9 cellular contexts compared by ENCODE assay signal in genomic region chr2:47336259-47337238, GRCh38. TPM values are rescaled to one million over a fixed set of nuclear protein-coding genes. Genes with fewer than 3 reads are reported as not detected.
DNase-seq lines count a peak whose midpoint lies in the region; ATAC-seq, FAIRE-seq and TF ChIP-seq lines count a peak whose summit lies in the region.
"Had no signal": no experiment of that assay in that cellular context is flagged by ENCODE, and none has a peak within 500 bp of the region (broad histone marks: within the 10 kb centered on the region; RNA-seq: fewer than 3 reads in every experiment).

No MANE protein-coding gene starts in this region.

- peak overlapping the region; percentile 12 for H2BK120ac ChIP-seq in trophoblast cell (ENCODE audit: insufficient read depth, low read length, poor library complexity)

- DNase-seq in KG1 (lab: John Stamatoyannopoulos, UW) (peak; percentile 5), GM12878 (ENCODE audit: low read depth, low spot score) (peak; percentile 55), trophoblast cell (peak; percentile 83 to 87), ovary (no peak)

- H3K27ac ChIP-seq in GM12878 (ENCODE audit: control insufficient read depth, insufficient read depth) (peak overlapping the region; percentile 52), trophoblast cell (ENCODE audit: low read depth, low read length) (peak overlapping the region; percentile 29), ovary (no peak overlapping the region)

- no peak overlapping the region for H4K8ac ChIP-seq in trophoblast cell (ENCODE audit: low read depth, low read length)

- H2AK5ac ChIP-seq in trophoblast cell (ENCODE audit: low read length), result no peak overlapping the region

- ATAC-seq in GM18909 (IDR thresholded peaks at IDR 0.05; ENCODE audit: poor library complexity, unreplicated experiment) (peak; percentile 63), GM12878 (peak; percentile 84), HG03196 (IDR thresholded peaks at IDR 0.05; ENCODE audit: unreplicated experiment) (no peak), HG03045 (IDR thresholded peaks at IDR 0.05; ENCODE audit: unreplicated experiment) (no peak), GM21423 (IDR thresholded peaks at IDR 0.05; ENCODE audit: unreplicated experiment) (no peak)

- peak overlapping the region; percentile 67 for H2AFZ ChIP-seq in GM12878 (ENCODE audit: control insufficient read depth, low read depth, low read length)
- H2AFZ ChIP-seq in trophoblast cell (ENCODE audit: insufficient read depth, low read length, poor library complexity), result no peak overlapping the region

- H3K79me2 ChIP-seq in GM12878 (ENCODE audit: control insufficient read depth, insufficient read depth, low read length) (no peaks in the 10 kb centered on the region), trophoblast cell (ENCODE audit: control insufficient read depth, insufficient read depth, low read length, poor library complexity) (no peaks in the 10 kb centered on the region)

- intact Hi-C loops in GM12878 (cut with micrococcal nuclease; ENCODE audit: unreplicated experiment) (loop anchor here (10.0 kb wide), 1 partner anchor 768 kb away; no protein-coding TSS in a partner anchor), ovary (cut with DNase I) (loop anchor here in 3 of 4 donors (5.0 to 10.0 kb wide), 2 partner anchors 48 to 431 kb away; no protein-coding TSS in a partner anchor)

- CTCF ChIA-PET in GM12878 (lab: Yijun Ruan, JAX), result interaction anchor here (0.5 to 14.6 kb wide), 32 partner anchors 9 to 1111 kb away, joined by 3 to 273 read pairs (median 4); partner anchors contain the start of gene MSH2

- 73% methylated on average over 4 of the region's 4 CpGs for WGBS in GM12878 (ENCODE audit: insufficient coverage, insufficient replicate concordance, low lambda C conversion rate, missing lambda C conversion rate)
- WGBS in trophoblast cell (ENCODE audit: extremely low coverage, insufficient coverage, insufficient read length), result no CpG with 5 or more reads among the region's 4 CpGs
- WGBS in ovary, 3 donors, result 67 to 73% (median 70%) methylated on average over 4 of the region's 4 CpGs

- no peak overlapping the region for H3K23ac ChIP-seq in trophoblast cell (ENCODE audit: low read length)

- H3K18ac ChIP-seq in trophoblast cell (ENCODE audit: low read length), result no peak overlapping the region

- FAIRE-seq in GM12878 (lab: Jason Lieb, UNC), result no peak

- H4K20me1 ChIP-seq in GM12878 (ENCODE audit: control insufficient read depth, insufficient read depth), result no peaks in the 10 kb centered on the region

- peak in 1 of 2 experiments; percentile 56; a peak in 1 of 4 replicates for TF ChIP-seq EP300 in GM12878 (IDR thresholded peaks at IDR 0.05; ENCODE audit: borderline replicate concordance in 1 of 2, control insufficient read depth in 1 of 2, low read depth in 2 of 2, low read length in 2 of 2)
- no peak for TF ChIP-seq EP300 in ovary (IDR thresholded peaks at IDR 0.05)

- no peaks in the 10 kb centered on the region; the same call in 2 of the 3 replicates for H3K9me3 ChIP-seq in GM12878 (replicated peaks; ENCODE audit: control insufficient read depth, insufficient read depth, low read length)
- no peaks in the 10 kb centered on the region for H3K9me3 ChIP-seq in trophoblast cell (ENCODE audit: insufficient read depth, low read depth, low read length)
- no peaks in the 10 kb centered on the region for H3K9me3 ChIP-seq in ovary

- RAD21 ChIA-PET in GM12878 (lab: Charles Lee; ENCODE audit: unreplicated experiment), result interaction anchor here (0.6 to 4.9 kb wide), 18 partner anchors 8 to 446 kb away, joined by 3 to 136 read pairs (median 4); partner anchors contain the start of genes MSH2 and MSH6

- H4K91ac ChIP-seq in trophoblast cell (ENCODE audit: low read depth, low read length), result peak overlapping the region; percentile 17

- TF ChIP-seq POLR2A in GM12878 (IDR thresholded peaks at IDR 0.05; ENCODE audit: low read depth, low read length) (no peak), ovary (IDR thresholded peaks at IDR 0.05) (no peak)

- TF ChIP-seq CTCF in GM12878 (IDR thresholded peaks at IDR 0.05 in 2 of 3, conservative IDR thresholded peaks at IDR 0.05 in 1 of 3; ENCODE audit: control insufficient read depth in 2 of 3, extremely low read depth in 1 of 3, insufficient read depth in 1 of 3, low read depth in 3 of 3, low read length in 3 of 3) (no peak), ovary (IDR thresholded peaks at IDR 0.05) (no peak)

- H3K4me2 ChIP-seq in GM12878 (ENCODE audit: control insufficient read depth, insufficient read depth), result peak overlapping the region; percentile 19
- H3K4me2 ChIP-seq in trophoblast cell (ENCODE audit: low read length), result no peak overlapping the region

- no peak overlapping the region for H4K12ac ChIP-seq in trophoblast cell (ENCODE audit: low read depth, low read length)

- H3K27me3 ChIP-seq in GM12878 (replicated peaks in 1 of 2; ENCODE audit: control insufficient read depth in 2 of 2, insufficient read depth in 2 of 2, low read length in 1 of 2) (no peaks in the 10 kb centered on the region), trophoblast cell (ENCODE audit: insufficient read depth, low read length) (no peaks in the 10 kb centered on the region), ovary (no peaks in the 10 kb centered on the region)

- H3K4ac ChIP-seq in trophoblast cell (ENCODE audit: low read depth, low read length), result no peak overlapping the region

- SMC1A ChIA-PET in GM12878 (lab: Charles Lee; ENCODE audit: uncharacterized antibody, unreplicated experiment), result interaction anchor here (0.6 to 9.0 kb wide), 20 partner anchors 9 to 769 kb away, joined by 3 to 106 read pairs (median 4); partner anchors contain the start of genes FBXO11 and MSH2

- H3K79me1 ChIP-seq in trophoblast cell (ENCODE audit: low read length), result peaks cover 9% of the 10 kb centered on the region

- no peak overlapping the region; the same call in none of the 2 replicates for H3K9ac ChIP-seq in GM12878 (ENCODE audit: control insufficient read depth, insufficient read depth, low read length)
- H3K9ac ChIP-seq in trophoblast cell (ENCODE audit: low read length), result no peak overlapping the region

- peak overlapping the region; percentile 18 for H2BK5ac ChIP-seq in trophoblast cell (ENCODE audit: low read depth, low read length, poor library complexity)

- H3K4me1 ChIP-seq in GM12878 (ENCODE audit: control insufficient read depth, insufficient read depth, low read length) (peaks cover 25% of the 10 kb centered on the region), trophoblast cell (ENCODE audit: control insufficient read depth in 1 of 2, insufficient read depth in 2 of 2, low read length in 2 of 2) (peaks cover 20 to 26% of the 10 kb centered on the region in 2 experiments), ovary (ENCODE audit: insufficient read depth) (no peaks in the 10 kb centered on the region)

- no peak overlapping the region for H3K14ac ChIP-seq in trophoblast cell (ENCODE audit: low read length)

- H3K4me3 ChIP-seq in GM12878 (no peak overlapping the region), trophoblast cell (ENCODE audit: low read depth, low read length) (no peak overlapping the region), ovary (no peak overlapping the region)

- in situ Hi-C loops in GM12878 (cut with MboI), result loop anchor here (5.0 kb wide), 2 partner anchors 51 to 431 kb away; no protein-coding TSS in a partner anchor

- H3K36me3 ChIP-seq in GM12878 (ENCODE audit: control insufficient read depth in 2 of 2, insufficient read depth in 2 of 2, low read length in 1 of 2) (no peaks in the 10 kb centered on the region), trophoblast cell (ENCODE audit: control insufficient read depth in 1 of 2, insufficient read depth in 2 of 2, low read length in 2 of 2) (no peaks in the 10 kb centered on the region), ovary (no peaks in the 10 kb centered on the region)

- POLR2A ChIA-PET in GM12878 (lab: Charles Lee), result interaction anchor here (0.5 to 1.6 kb wide), 9 partner anchors 11 to 452 kb away, joined by 3 to 5 read pairs (median 4); no protein-coding TSS in a partner anchor

- no TSS peak for BruUV-seq in GM12878 (replicated peaks; lab: Mats Ljungman, UMichigan)

- TF ChIP-seq RAD21 in GM12878 (IDR thresholded peaks at IDR 0.05; ENCODE audit: insufficient read depth, low read depth, low read length), result no peak

- no peak overlapping the region for H2BK12ac ChIP-seq in trophoblast cell (ENCODE audit: low read length)

TF ChIP-seq in GM12878, 131 proteins besides CTCF, POLR2A, EP300 and RAD21 (continues in another document):
- TF ChIP-seq NFIC (IDR thresholded peaks at IDR 0.05; ENCODE audit: low read depth, low read length) (0 out of 2 replicates have a peak, but pooled peaks have one; percentile 31), NR2C1 (IDR thresholded peaks at IDR 0.05) (no peak)

RNA-seq across cellular contexts. Expression of gene EPCAM, which starts 32.6 kb away (rescaled TPM):
- total RNA-seq in GM12878 (2013; cell fraction: nucleolus; rRNA removed), result 2.0 and 2.8 TPM in 2 replicates
- total RNA-seq in GM12878 (2014; rRNA removed), result 0.56 and 1.1 TPM in 2 replicates
- 0.46 and 1.3 TPM in 2 replicates for total RNA-seq in GM12878 (2014; rRNA removed; fragmentation: Illumina TruSeq; extraction: Trizol)
- total RNA-seq in GM12878 (2021), result 1.3 and 2.4 TPM in 2 replicates
- polyA plus RNA-seq in GM12878 (2011; ENCODE audit: low read depth), result not detected
- polyA plus RNA-seq in GM12878 (2011; rRNA removed), result 0.19 and 0.37 TPM in 2 replicates
- polyA plus RNA-seq in GM12878 (2011; cell fraction: cytosol; rRNA removed), result 0.04 and 0.12 TPM in 2 replicates
- 0.21 TPM in 1 of 2 replicates, not detected in the other for polyA plus RNA-seq in GM12878 (2011; cell fraction: nucleus; rRNA removed)
- polyA plus RNA-seq in GM12878 (2012), result 0.13 and 0.27 TPM in 2 replicates
- polyA plus RNA-seq in GM12878 (2014; fragmentation: Illumina TruSeq; extraction: Trizol), result 1.1 and 2.3 TPM in 2 replicates
- 1 to 10 TPM in 1 of 2 experiments, under 1 TPM in 1; 0.85 to 1.4 TPM for polyA plus RNA-seq in GM12878 (2014; fragmentation: Nextera tagmentation; extraction: Ambion mirVana)
- 0.65 and 1.1 TPM in 2 replicates for polyA plus RNA-seq in GM12878 (2014; rRNA removed)
- 1 to 10 TPM in 1 of 2 experiments, under 1 TPM in 1; 0.95 to 1.2 TPM for polyA plus RNA-seq in GM12878 (2016; fragmentation: Nextera tagmentation; extraction: Ambion mirVana)
- 0.31 TPM in 1 of 2 replicates, not detected in the other for polyA minus RNA-seq in GM12878 (2011; rRNA and poly(A)+ RNA removed)
- polyA minus RNA-seq in GM12878 (2011; cell fraction: cytosol; rRNA and poly(A)+ RNA removed), result not detected in 2 replicates
- polyA minus RNA-seq in GM12878 (2011; cell fraction: nucleus; rRNA and poly(A)+ RNA removed), result not detected in 2 replicates
- polyA plus RNA-seq in trophoblast cell (2013), result 144 and 148 TPM in 2 replicates
- 10 to 100 TPM in 3 of 7 donors, 1 to 10 TPM in 2, under 1 TPM in 2; 0.35 to 50.3 (median 7.5) TPM for total RNA-seq in ovary
- 1 to 10 TPM; 1.1 to 1.9 TPM for polyA plus RNA-seq in ovary
- total RNA-seq: RPMI7951 had no signal

Comparison
In these comparisons a context has a peak if more than half of its experiments do, and no peak if none do; other contexts are left out.
1. ATAC-seq: peak in GM18909 (single experiment) and GM12878 (single experiment); none in HG03196 (single experiment), HG03045 (single experiment) and GM21423 (single experiment).
2. DNase-seq: peak in KG1 (single experiment), GM12878 (single experiment) and trophoblast cell (2 of 2); none in ovary (0 of 5).
3. H3K27ac ChIP-seq: peak in GM12878 (single experiment) and trophoblast cell (single experiment); none in ovary (0 of 2).